8 cellular contexts compared by ENCODE assay signal in the genomic region with DNA sequence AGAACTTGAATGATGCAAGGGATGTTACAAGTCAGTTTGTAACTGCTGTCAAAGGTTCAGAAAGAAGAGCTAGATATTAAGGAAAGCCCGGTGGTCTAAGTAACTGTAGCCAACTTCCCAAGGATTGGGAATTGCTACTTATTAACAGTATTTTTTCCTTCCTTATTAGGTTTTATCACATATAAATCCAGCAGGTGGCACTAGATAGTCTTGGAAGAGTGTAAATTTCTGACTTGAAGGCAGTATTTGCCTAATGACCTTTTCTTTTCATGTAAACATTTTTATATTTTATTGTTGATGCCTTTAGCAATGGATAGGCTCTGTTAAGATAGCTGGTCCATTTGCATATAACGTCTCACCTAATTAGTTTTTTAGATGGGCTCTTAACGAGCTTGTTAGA. TPM values are rescaled to one million over a fixed set of nuclear protein-coding genes. Genes with fewer than 3 reads are reported as not detected.
A peak's percentile ranks its signal among the peaks of the same experiment; 100 is the strongest.
DNase-seq lines count a peak whose midpoint lies in the region; ATAC-seq and TF ChIP-seq lines count a peak whose summit lies in the region.

No MANE protein-coding gene starts in this region.

- CTCF ChIA-PET in MCF 10A (lab: Yijun Ruan, JAX): interaction anchor here (0.5 to 7.0 kb wide), 69 partner anchors 9 to 1778 kb away, joined by 3 to 174 read pairs (median 4); a partner anchor contains a TSS

- TF ChIP-seq POLR2A in breast epithelium (IDR thresholded peaks at IDR 0.05) (no peak), thyroid gland (IDR thresholded peaks at IDR 0.05) (no peak)

- no peaks in the 10 kb centered on the region for H3K36me3 ChIP-seq in breast epithelium
- H3K36me3 ChIP-seq in thyroid gland: no peaks in the 10 kb centered on the region
- no peaks in the 10 kb centered on the region for H3K36me3 ChIP-seq in aorta (ENCODE audit: control insufficient read depth in 1 of 2, insufficient read depth in 2 of 2, low read length in 1 of 2)

- H3K27ac ChIP-seq in breast epithelium (no peak overlapping the region), thyroid gland (no peak overlapping the region), aorta (ENCODE audit: low read depth in 1 of 2, low read length in 2 of 2) (no peak overlapping the region)

- POLR2A ChIA-PET in MCF 10A (lab: Yijun Ruan, JAX): interaction anchor here (1.2 to 2.2 kb wide), 4 partner anchors 20 to 57 kb away, joined by 3 to 6 read pairs (median 5); no protein-coding TSS in a partner anchor

- no peaks in the 10 kb centered on the region for H3K4me1 Mint-ChIP-seq in MCF 10A (ENCODE audit: insufficient read depth, unreplicated experiment)

- WGBS in thyroid gland, 2 donors: 49 to 63% methylated on average over 3 of the region's 3 CpGs
- whole genome bisulfite sequencing in aorta, 2 donors: 32 to 50% methylated on average over 3 of the region's 3 CpGs

- peaks cover 5% of the 10 kb centered on the region for H3K36me3 Mint-ChIP-seq in MCF 10A (ENCODE audit: insufficient read depth, unreplicated experiment)

- no peaks in the 10 kb centered on the region for H3K9me3 Mint-ChIP-seq in MCF 10A (ENCODE audit: unreplicated experiment)

- H3K4me3 ChIP-seq in breast epithelium (no peak overlapping the region), fibroblast of the aortic adventitia (ENCODE audit: low read depth, low read length) (no peak overlapping the region), thyroid gland (replicated peaks in 1 of 3) (no peak overlapping the region), aorta (ENCODE audit: low read length in 2 of 2) (no peak overlapping the region)

- no peaks in the 10 kb centered on the region for H3K9me3 ChIP-seq in breast epithelium
- H3K9me3 ChIP-seq in thyroid gland: no peaks in the 10 kb centered on the region
- no peaks in the 10 kb centered on the region for H3K9me3 ChIP-seq in aorta (ENCODE audit: control insufficient read depth, low read length)

- intact Hi-C loops in MCF 10A (cut with micrococcal nuclease) (loop anchor here (1.0 to 2.0 kb wide), 3 partner anchors 230 to 758 kb away; no protein-coding TSS in a partner anchor), breast epithelium (cut with DNase I; ENCODE audit: low total_unique reads) (no loop called here), thyroid gland (cut with DNase I) (no loop called here), aorta (cut with DNase I) (loop anchor here in 1 of 2 donors (5.0 kb wide), 1 partner anchor 231 kb away; no protein-coding TSS in a partner anchor)

- peak; percentile 24 for TF ChIP-seq CTCF in MCF 10A (IDR thresholded peaks at IDR 0.05; ENCODE audit: unreplicated experiment)
- TF ChIP-seq CTCF in breast epithelium (IDR thresholded peaks at IDR 0.05): peak in 1 of 3 donors; percentile 15
- peak; percentile 50 for TF ChIP-seq CTCF in fibroblast of the aortic adventitia (IDR thresholded peaks at IDR 0.05; ENCODE audit: insufficient read depth, low read length)
- TF ChIP-seq CTCF in thyroid gland (IDR thresholded peaks at IDR 0.05): peak in 4 of 6 experiments; percentile 18 to 43 (median 32)

- H3K4me1 ChIP-seq in breast epithelium: no peaks in the 10 kb centered on the region
- no peaks in the 10 kb centered on the region for H3K4me1 ChIP-seq in thyroid gland
- no peaks in the 10 kb centered on the region for H3K4me1 ChIP-seq in aorta (ENCODE audit: control insufficient read depth in 1 of 2, insufficient read depth in 2 of 2, low read length in 2 of 2)

- H3K27ac Mint-ChIP-seq in MCF 10A (ENCODE audit: low read depth, unreplicated experiment): no peak overlapping the region

- BruUV-seq in MCF 10A (replicated peaks; lab: Mats Ljungman, UMichigan): no TSS peak

- no peak overlapping the region for H3K4me3 Mint-ChIP-seq in MCF 10A (ENCODE audit: unreplicated experiment)

- DNase-seq in MCF 10A (ENCODE audit: unreplicated experiment): peak; percentile 22
- DNase-seq in breast epithelium (ENCODE audit: low spot score in 2 of 2): no peak
- peak; percentile 38 for DNase-seq in NCI-H82 (lab: John Stamatoyannopoulos, UW)
- peak; percentile 72 for DNase-seq in fibroblast of the aortic adventitia (ENCODE audit: low read depth)
- no peak for DNase-seq in thyroid gland
- DNase-seq in aorta: no peak
- no peak for DNase-seq in NCI-H1092 treated with DMSO at 0.1 percent for 48 hours (lab: John Stamatoyannopoulos, UW)

- ATAC-seq in aorta (ENCODE audit: low FRiP score): no peak
- ATAC-seq in HG03565 (IDR thresholded peaks at IDR 0.05; ENCODE audit: unreplicated experiment): no peak

- no peaks in the 10 kb centered on the region for H3K27me3 Mint-ChIP-seq in MCF 10A (ENCODE audit: insufficient read depth, unreplicated experiment)

- H3K27me3 ChIP-seq in breast epithelium (no peaks in the 10 kb centered on the region), thyroid gland (no peaks in the 10 kb centered on the region), aorta (ENCODE audit: control insufficient read depth in 1 of 2, insufficient read depth in 2 of 2, low read length in 1 of 2) (no peaks in the 10 kb centered on the region)

RNA-seq across cellular contexts. Expression of a gene that starts 51.2 kb away (rescaled TPM):
- total RNA-seq in MCF 10A (2022): 64.3 and 104 TPM in 2 replicates
- total RNA-seq in breast epithelium: 1 to 10 TPM; 2.3 to 5.4 (median 5.0) TPM
- 9.1 and 171 TPM in 2 replicates for total RNA-seq in fibroblast of the aortic adventitia (ENCODE audit: low replicate concordance)
- total RNA-seq in thyroid gland: 1 to 10 TPM in 3 of 4 donors, under 1 TPM in 1; 0.88 to 4.0 (median 3.1) TPM
- 1 to 10 TPM; 1.9 to 3.8 TPM for total RNA-seq in aorta
- polyA plus RNA-seq in aorta: 1 to 10 TPM; 2.3 to 3.3 TPM

Comparison
In these comparisons a context has a peak if more than half of its experiments do, and no peak if none do; other contexts are left out.
1. DNase-seq: peak in MCF 10A (single experiment), NCI-H82 (single experiment) and fibroblast of the aortic adventitia (single experiment); none in breast epithelium (0 of 2), thyroid gland (0 of 2), aorta (0 of 2) and NCI-H1092 treated with DMSO at 0.1 percent for 48 hours (single experiment).